In genomic region chr2:162233197-162233596, GRCh38 we compare ENCODE assay signal across 14 cellular contexts. TPM values are rescaled to one million over a fixed set of nuclear protein-coding genes. Genes with fewer than 3 reads are reported as not detected.
DNase-seq lines count a peak whose midpoint lies in the region; ATAC-seq and TF ChIP-seq lines count a peak whose summit lies in the region.
"Had no signal": no experiment of that assay in that cellular context is flagged by ENCODE, and none has a peak within 500 bp of the region (broad histone marks: within the 10 kb centered on the region; RNA-seq: fewer than 3 reads in every experiment).

No MANE protein-coding gene starts in this region.

- in situ Hi-C loops in IMR-90 (cut with MboI; ENCODE audit: low sequenced_read_pairs) = no loop called here

- H3K4me2 ChIP-seq in IMR-90 (ENCODE audit: low read depth, low read length) = peak overlapping the region; percentile 80

- H4K8ac ChIP-seq in IMR-90 (ENCODE audit: low read depth in 2 of 2, low read length in 2 of 2) = peak overlapping the region; percentile 29 to 58; a peak in 3 of 4 replicates

- H3K18ac ChIP-seq in IMR-90 (ENCODE audit: low read depth, low read length) = peak overlapping the region; percentile 98; the same call in 1 of the 2 replicates

- ATAC-seq in IMR-90 (ENCODE audit: low read depth) = peak; percentile 78
- ATAC-seq in HG02588 (IDR thresholded peaks at IDR 0.05; ENCODE audit: unreplicated experiment) = no peak
- ATAC-seq in HG03097 (IDR thresholded peaks at IDR 0.05; ENCODE audit: low FRiP score, unreplicated experiment) = no peak
- ATAC-seq: activated T-cell treated with anti-CD3 and anti-CD28 coated beads, Interleukin-2, amount 50 U/mL, for 4 hours; Right ventricle myocardium inferior had no signal

- peak overlapping the region; percentile 26; the same call in 1 of the 2 replicates for H3K23ac ChIP-seq in IMR-90 (ENCODE audit: low read depth, low read length)

- H2AK9ac ChIP-seq in IMR-90 (replicated peaks; ENCODE audit: low read depth, low read length, poor library complexity) = no peak overlapping the region

- POLR2A ChIA-PET in IMR-90 (lab: Charles Lee; ENCODE audit: unreplicated experiment) = no interaction called here

- no peak overlapping the region for H2AFZ ChIP-seq in IMR-90 (replicated peaks; ENCODE audit: low read length, poor library complexity)

- peaks cover 15% of the 10 kb centered on the region for H3K36me3 ChIP-seq in IMR-90 (ENCODE audit: control insufficient read depth, insufficient read depth, low read length)
- H3K36me3 ChIP-seq in adipocyte (ENCODE audit: control insufficient read depth, insufficient read depth, low read length, severe bottlenecking) = no peaks in the 10 kb centered on the region

- no peak overlapping the region for H3K14ac ChIP-seq in IMR-90 (replicated peaks; ENCODE audit: low read depth, low read length)

- H3K9ac ChIP-seq in IMR-90 (ENCODE audit: low read depth, low read length) (0 out of 2 replicates have a peak overlapping the region, but pooled peaks have one; percentile 42), adipocyte (ENCODE audit: low read length) (peak overlapping the region; percentile 4)

- H2BK120ac ChIP-seq in IMR-90 (ENCODE audit: low read depth, low read length) = peak overlapping the region; percentile 58; the same call in 1 of the 2 replicates

- no peak for TF ChIP-seq RAD21 in IMR-90 (IDR thresholded peaks at IDR 0.05; ENCODE audit: low read length)

- H3K4me1 ChIP-seq in IMR-90 (ENCODE audit: control insufficient read depth, insufficient read depth, low read length) (peaks cover 11% of the 10 kb centered on the region), adipocyte (ENCODE audit: control insufficient read depth, insufficient read depth, low read length) (peaks cover 20% of the 10 kb centered on the region)

- no TSS peak for BruUV-seq in IMR-90 (replicated peaks; lab: Mats Ljungman, UMichigan)

- peak overlapping the region; percentile 85 for H2BK5ac ChIP-seq in IMR-90 (ENCODE audit: low read depth, low read length, poor library complexity, severe bottlenecking)

- H2AK5ac ChIP-seq in IMR-90 (ENCODE audit: low read depth, low read length) = no peak overlapping the region

- no peaks in the 10 kb centered on the region for H3K27me3 ChIP-seq in IMR-90 (ENCODE audit: control insufficient read depth, insufficient read depth, low read length)
- H3K27me3 ChIP-seq in adipocyte (replicated peaks; ENCODE audit: control insufficient read depth, insufficient read depth, low read length) = no peaks in the 10 kb centered on the region

- intact Hi-C loops in IMR-90 (cut with micrococcal nuclease) = no loop called here

- peak overlapping the region; percentile 39; the same call in 1 of the 2 replicates for H4K91ac ChIP-seq in IMR-90 (ENCODE audit: insufficient read depth, low read depth, low read length)

- H4K20me1 ChIP-seq in IMR-90 (ENCODE audit: insufficient read depth, low read length) = no peaks in the 10 kb centered on the region

- CTCF ChIA-PET in IMR-90 (lab: Yijun Ruan, JAX) = interaction anchor here (1.3 kb wide), 3 partner anchors 9 to 67 kb away, joined by 3 to 4 read pairs (median 4); no protein-coding TSS in a partner anchor

- no peak for TF ChIP-seq POLR2A in IMR-90 (IDR thresholded peaks at IDR 0.05; ENCODE audit: low read depth, low read length)

- peak overlapping the region; percentile 73 for H3K4ac ChIP-seq in IMR-90 (ENCODE audit: low read depth, low read length)

- H3K27ac ChIP-seq in IMR-90 (ENCODE audit: insufficient read depth, low read length) = peak overlapping the region; percentile 93; the same call in 1 of the 2 replicates

- H2BK20ac ChIP-seq in IMR-90 (ENCODE audit: low read depth, low read length) = no peak overlapping the region

- H3K56ac ChIP-seq in IMR-90 (ENCODE audit: extremely low read depth, insufficient read depth, low read length) = no peak overlapping the region

- H2BK15ac ChIP-seq in IMR-90 (ENCODE audit: low read depth, low read length) = peak overlapping the region; percentile 43; the same call in 1 of the 3 replicates

- no peak overlapping the region for H3K4me3 ChIP-seq in AG10803 (ENCODE audit: low read length)
- no peak overlapping the region for H3K4me3 ChIP-seq in IMR-90 (ENCODE audit: insufficient read depth, low read depth, low read length)
- no peak overlapping the region for H3K4me3 ChIP-seq in adipocyte (ENCODE audit: low read length)

- peak overlapping the region; percentile 95; the same call in 1 of the 2 replicates for H4K5ac ChIP-seq in IMR-90 (ENCODE audit: low read depth, low read length)

- H3K9me3 ChIP-seq in IMR-90 (ENCODE audit: control insufficient read depth, insufficient read depth, low read length) (peaks cover 4% of the 10 kb centered on the region; the same call in 1 of the 2 replicates), adipocyte (ENCODE audit: control insufficient read depth, low read length) (peaks cover 3% of the 10 kb centered on the region)

- TF ChIP-seq CTCF in AG10803 (conservative IDR thresholded peaks at IDR 0.05; ENCODE audit: low read length) (no peak), IMR-90 (conservative IDR thresholded peaks at IDR 0.05; ENCODE audit: low read depth, low read length) (no peak)

- dilution Hi-C loops in IMR-90 (cut with HindIII; ENCODE audit: low sequenced_read_pairs, unreplicated experiment) = no loop called here

- peaks cover 3% of the 10 kb centered on the region for H3K9me1 ChIP-seq in IMR-90 (ENCODE audit: insufficient read depth, low read length)

- peaks cover 2 to 37% of the 10 kb centered on the region in 2 experiments; a peak in 3 of 4 replicates for H3K79me1 ChIP-seq in IMR-90 (ENCODE audit: low read depth in 1 of 2, low read length in 2 of 2)

- no CpG with 5 or more reads among the region's 1 CpG for WGBS in IMR-90 (ENCODE audit: extremely low coverage in 2 of 2, insufficient read length in 1 of 2), 2 experiments

- DNase-seq in AG10803 (ENCODE audit: low read depth) (peak; percentile 90), IMR-90 (peak; percentile 76), adipocyte (ENCODE audit: low read depth) (peak; percentile 85), hepatic stellate cell (ENCODE audit: low spot score) (peak; percentile 32), NCI-H187 treated with DMSO at 0.1 percent for 48 hours (lab: John Stamatoyannopoulos, UW) (no peak), SHP77 (lab: John Stamatoyannopoulos, UW) (no peak)
- DNase-seq: activated CD4-positive, CD25-positive, alpha-beta regulatory T cell treated with anti-CD3 and anti-CD28 coated beads, Interleukin-2, amount 50 U/mL, for 72 hours; activated T-cell treated with anti-CD3 and anti-CD28 coated beads, Interleukin-2, amount 50 U/mL, for 4 hours had no signal

TF ChIP-seq in IMR-90, 13 proteins besides CTCF, POLR2A, EP300 and RAD21:
- TF ChIP-seq CEBPB (IDR thresholded peaks at IDR 0.05; ENCODE audit: low read depth, low read length) (peak; percentile 96), FOS (IDR thresholded peaks at IDR 0.05; ENCODE audit: low read depth, low read length) (peak; percentile 43; the same call in 1 of the 2 replicates), SMC3 (IDR thresholded peaks at IDR 0.05; ENCODE audit: low read depth, low read length) (no peak), BHLHE40 (IDR thresholded peaks at IDR 0.05; ENCODE audit: low read depth, low read length) (peak; percentile 60)

RNA-seq across cellular contexts. Expression of gene FAP, which starts 10.0 kb away (rescaled TPM):
- 71.0 and 93.9 TPM in 2 replicates for total RNA-seq in IMR-90 (2012; rRNA removed)
- polyA plus RNA-seq in IMR-90 (2012; rRNA removed) = 74.1 and 95.0 TPM in 2 replicates
- 17.0 and 24.2 TPM in 2 replicates for polyA plus RNA-seq in IMR-90 (2012; cell fraction: cytosol; rRNA removed)
- polyA plus RNA-seq in IMR-90 (2012; cell fraction: nucleus; rRNA removed; ENCODE audit: low replicate concordance) = 33.6 and 384 TPM in 2 replicates
- total RNA-seq: activated T-cell treated with anti-CD3 and anti-CD28 coated beads, Interleukin-2, amount 50 U/mL, for 4 hours; endothelial cell of umbilical vein; mononuclear cell; NCI-H460 had no signal

Comparison
In these comparisons a context has a peak if more than half of its experiments do, and no peak if none do; other contexts are left out.
1. DNase-seq: peak in AG10803 (single experiment), IMR-90 (single experiment), adipocyte (single experiment) and hepatic stellate cell (single experiment); none in NCI-H187 treated with DMSO at 0.1 percent for 48 hours (single experiment) and SHP77 (0 of 2).